17 cellular contexts compared by ENCODE assay signal in the genomic region with DNA sequence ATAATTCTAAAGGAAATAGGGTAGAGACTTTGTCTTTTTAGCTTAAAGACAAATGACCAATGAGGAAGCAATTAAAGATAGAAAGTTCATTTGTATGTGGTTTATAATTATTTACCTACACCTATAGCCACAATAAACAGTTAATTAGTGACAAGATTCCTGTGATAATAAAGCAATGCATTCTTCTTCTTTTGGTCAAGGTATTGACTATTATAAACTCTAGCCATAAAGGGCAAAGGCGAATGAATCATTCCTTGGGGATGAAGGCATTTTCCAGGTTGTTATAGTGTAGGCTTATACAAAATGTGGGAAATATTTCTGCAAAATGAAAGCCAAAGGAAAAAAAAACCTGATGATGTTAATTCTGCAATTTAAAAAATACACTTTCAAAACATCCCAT.
DNase-seq lines count a peak whose midpoint lies in the region; ATAC-seq and TF ChIP-seq lines count a peak whose summit lies in the region.
"Had no signal": no experiment of that assay in that cellular context is flagged by ENCODE, and none has a peak within 500 bp of the region (broad histone marks: within the 10 kb centered on the region; RNA-seq: fewer than 3 reads in every experiment).

No MANE protein-coding gene starts in this region.

- 91% methylated on average over 1 of the region's 1 CpG for WGBS in smooth muscle cell (ENCODE audit: low lambda C conversion rate)

- H3K4me2 ChIP-seq in BLaER1 (0 out of 2 replicates have a peak overlapping the region, but pooled peaks have one; percentile 1), smooth muscle cell (peak overlapping the region; percentile 2)
- H3K4me2 ChIP-seq: KMS-11 had no signal

- H3K36me3 ChIP-seq in BLaER1 (no peaks in the 10 kb centered on the region), smooth muscle cell (ENCODE audit: low read depth) (no peaks in the 10 kb centered on the region)

- H4K20me1 ChIP-seq in BLaER1 = no peaks in the 10 kb centered on the region
- H4K20me1 ChIP-seq in smooth muscle cell (ENCODE audit: low read depth) = no peaks in the 10 kb centered on the region

- TF ChIP-seq CTCF in smooth muscle cell (IDR thresholded peaks at IDR 0.05; ENCODE audit: borderline replicate concordance, insufficient read depth, poor library complexity, severe bottlenecking) = no peak

- intact Hi-C loops in left colon (cut with DNase I, micrococcal nuclease) = no loop called here

- H3K27me3 ChIP-seq in BLaER1 (no peaks in the 10 kb centered on the region), smooth muscle cell (ENCODE audit: low read depth) (no peaks in the 10 kb centered on the region)

- H3K9ac ChIP-seq in BLaER1 = no peak overlapping the region
- H3K9ac ChIP-seq in smooth muscle cell (ENCODE audit: low read depth) = no peak overlapping the region
- H3K9ac ChIP-seq: GM23248, KMS-11 had no signal

- no peak overlapping the region for H3K27ac ChIP-seq in BLaER1
- H3K27ac ChIP-seq in smooth muscle cell (ENCODE audit: low read depth) = peak overlapping the region; percentile 4
- H3K27ac ChIP-seq: C4-2B, GM23248, KMS-11 had no signal

- H3F3A ChIP-seq in smooth muscle cell (ENCODE audit: low read depth) = no peaks in the 10 kb centered on the region

- no peaks in the 10 kb centered on the region for H3K9me3 ChIP-seq in BLaER1
- no peaks in the 10 kb centered on the region for H3K9me3 ChIP-seq in smooth muscle cell (replicated peaks; ENCODE audit: low read depth)

- no peak overlapping the region for H2AFZ ChIP-seq in smooth muscle cell (ENCODE audit: low read depth)
- H2AFZ ChIP-seq: GM23248 had no signal

- H3K4me1 ChIP-seq in BLaER1 = peaks cover 15% of the 10 kb centered on the region; the same call in 1 of the 2 replicates
- H3K4me1 ChIP-seq in smooth muscle cell (ENCODE audit: low read depth) = no peaks in the 10 kb centered on the region

- peak; percentile 88 for ATAC-seq in left colon
- no peak for ATAC-seq in GM18907 (IDR thresholded peaks at IDR 0.05; ENCODE audit: unreplicated experiment)
- ATAC-seq: CD8-positive, alpha-beta T cell; HCT116; HepG2 had no signal

- H3K79me2 ChIP-seq in smooth muscle cell (ENCODE audit: low read depth) = no peaks in the 10 kb centered on the region

- DNase-seq in HT-29 (ENCODE audit: low spot score) (peak; percentile 11), left colon (no peak), smooth muscle cell (lab: John Stamatoyannopoulos, UW; ENCODE audit: unreplicated experiment) (no peak), NOMO-1 treated with DMSO at 0.1 percent for 48 hours (lab: John Stamatoyannopoulos, UW; ENCODE audit: unreplicated experiment) (no peak), epidermal melanocyte (ENCODE audit: insufficient read length, low spot score) (no peak)
- DNase-seq: ACHN; CD8-positive, alpha-beta T cell; COR-L47; DMS53; GF-D8 had no signal

- H3K4me3 ChIP-seq in BLaER1 (no peak overlapping the region), smooth muscle cell (no peak overlapping the region)
- H3K4me3 ChIP-seq: GM23248 had no signal
